Comparison of ENCODE assay signal across 19 cellular contexts in the genomic region with DNA sequence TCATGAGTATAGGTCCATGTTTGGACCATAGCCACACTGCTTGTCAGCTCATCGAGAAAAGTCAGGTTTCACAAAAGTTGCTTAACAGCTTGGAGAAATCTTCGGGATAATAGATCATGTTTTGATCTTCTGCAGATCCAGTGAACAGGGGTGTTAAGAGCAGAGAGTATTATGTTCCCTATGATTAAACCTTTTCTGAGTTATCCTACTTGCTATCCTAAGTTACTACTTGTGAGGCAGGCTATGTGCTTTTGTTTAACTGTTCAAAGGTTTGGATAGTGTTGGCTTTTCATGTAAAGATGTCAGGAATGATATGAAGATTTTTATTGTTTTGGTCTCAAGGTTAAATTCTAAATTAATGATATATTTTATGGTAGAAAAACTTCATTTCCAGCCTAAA.
"Had no signal": no experiment of that assay in that cellular context is flagged by ENCODE, and none has a peak within 500 bp of the region (broad histone marks: within the 10 kb centered on the region; RNA-seq: fewer than 3 reads in every experiment).

No MANE protein-coding gene starts in this region.

- H3K36me3 ChIP-seq: breast epithelium had no signal

- H3K27me3 Mint-ChIP-seq: activated B cell treated with CpG ODN at 0.5 μM for 24 hours; activated CD4-positive, alpha-beta memory T cell treated with anti-CD3 and anti-CD28 coated beads, Interleukin-2, amount 10 ng/mL, durations not matched to agents 7 days and 5 days; natural killer cell treated with Interleukin-12 subunit alpha and Interleukin-12 subunit beta and Interleukin-15 and Interleukin-18, amount 100 ng/mL, for 72 hours; stimulated activated naive CD8-positive, alpha-beta T cell treated with anti-CD3 and anti-CD28 coated beads, Interleukin-15, Interleukin-2, amounts not matched to agents 100 ng/mL and 50 ng/mL, for 24 hours had no signal

- H3K4me3 Mint-ChIP-seq: activated B cell treated with CpG ODN at 0.5 μM for 24 hours; activated T-cell treated with anti-CD3 and anti-CD28 coated beads, Interleukin-2, amount 50 U/mL, for 4 hours; immature natural killer cell; stimulated activated naive CD8-positive, alpha-beta T cell treated with anti-CD3 and anti-CD28 coated beads, Interleukin-15, Interleukin-2, amounts not matched to agents 100 ng/mL and 50 ng/mL, for 24 hours had no signal

- ATAC-seq: activated T-cell treated with anti-CD3 and anti-CD28 coated beads, Interleukin-2, amount 50 U/mL, for 4 hours; esophagus mucosa; heart right ventricle; natural killer cell treated with Interleukin-12 subunit alpha and Interleukin-12 subunit beta and Interleukin-15 and Interleukin-18, amount 100 ng/mL, for 72 hours had no signal

- H3K27ac Mint-ChIP-seq: activated B cell treated with CpG ODN at 0.5 μM for 24 hours; stimulated activated naive CD8-positive, alpha-beta T cell treated with anti-CD3 and anti-CD28 coated beads, Interleukin-15, Interleukin-2, amounts not matched to agents 100 ng/mL and 50 ng/mL, for 24 hours had no signal

- H3K27me3 ChIP-seq: breast epithelium, heart right ventricle, right atrium auricular region, transverse colon, vagina had no signal

- H3K4me1 ChIP-seq: breast epithelium had no signal

- H3K9me3 Mint-ChIP-seq: activated B cell treated with CpG ODN at 0.5 μM for 24 hours; activated CD4-positive, alpha-beta memory T cell treated with anti-CD3 and anti-CD28 coated beads, Interleukin-2, amount 10 ng/mL, durations not matched to agents 7 days and 5 days; activated T-cell treated with anti-CD3 and anti-CD28 coated beads, Interleukin-2, amount 50 U/mL, for 4 hours; immature natural killer cell; natural killer cell treated with Interleukin-12 subunit alpha and Interleukin-12 subunit beta and Interleukin-15 and Interleukin-18, amount 100 ng/mL, for 72 hours; stimulated activated naive CD8-positive, alpha-beta T cell treated with anti-CD3 and anti-CD28 coated beads, Interleukin-15, Interleukin-2, amounts not matched to agents 100 ng/mL and 50 ng/mL, for 24 hours had no signal

- H3K4me3 ChIP-seq: breast epithelium, coronary artery, heart right ventricle, right atrium auricular region, transverse colon, vagina had no signal

- H3K27ac ChIP-seq: breast epithelium, coronary artery, heart right ventricle, right atrium auricular region, transverse colon, vagina had no signal

- DNase-seq: activated B cell treated with CpG ODN at 0.5 μM for 24 hours; activated CD4-positive, alpha-beta memory T cell treated with anti-CD3 and anti-CD28 coated beads, Interleukin-2, amount 10 ng/mL, durations not matched to agents 7 days and 5 days; activated CD4-positive, alpha-beta T cell treated with anti-CD3 and anti-CD28 coated beads for 4 hours; activated effector memory CD4-positive, alpha-beta T cell treated with anti-CD3 and anti-CD28 coated beads, Interleukin-2, amount 50 U/mL, for 16 hours; activated naive CD4-positive, alpha-beta T cell treated with anti-CD3 and anti-CD28 coated beads, Interleukin-2, amount 50 U/mL, for 16 hours; activated T-cell treated with anti-CD3 and anti-CD28 coated beads, Interleukin-2, amount 50 U/mL, for 4 hours; effector CD4-positive, alpha-beta T cell; heart right ventricle; immature natural killer cell; stimulated activated CD4-positive, alpha-beta T cell treated with anti-CD3 and anti-CD28 coated beads, Interleukin-12 subunit alpha, Interleukin-12 subunit beta, amount 100 ng/mL, for 4 hours; stimulated activated CD4-positive, alpha-beta T cell treated with anti-CD3 and anti-CD28 coated beads, Interleukin-1b, Interleukin-23, amount 100 ng/mL, for 48 hours; transverse colon had no signal

- H3K9me3 ChIP-seq: breast epithelium, heart right ventricle, right atrium auricular region, transverse colon, vagina had no signal
